25 cellular contexts compared by ENCODE assay signal in genomic region chr2:211132586-211132985, GRCh38.
DNase-seq lines count a peak whose midpoint lies in the region; ATAC-seq and FAIRE-seq lines count a peak whose summit lies in the region.
"Had no signal": no experiment of that assay in that cellular context is flagged by ENCODE, and none has a peak within 500 bp of the region (broad histone marks: within the 10 kb centered on the region; RNA-seq: fewer than 3 reads in every experiment).

No MANE protein-coding gene starts in this region.

- peak; percentile 5 for FAIRE-seq in islet of Langerhans (lab: Jason Lieb, UNC)
- FAIRE-seq: A204.1, RCC 7860 had no signal

- DNase-seq in A172 (ENCODE audit: low spot score) (peak; percentile 57), HCEC 1CT (peak; percentile 6), astrocyte of the hippocampus (ENCODE audit: low read depth, low spot score) (peak; percentile 47), occipital lobe (lab: John Stamatoyannopoulos, UW) (no peak), cerebellar cortex (ENCODE audit: low spot score) (no peak)
- no peak for DNase-seq in activated CD8-positive, alpha-beta memory T cell treated with anti-CD3 and anti-CD28 coated beads for 24 hours
- DNase-seq: activated CD4-positive, alpha-beta T cell treated with anti-CD3 and anti-CD28 coated beads, Interleukin-2, amount 50 U/mL, for 1 hour; activated naive CD8-positive, alpha-beta T cell treated with anti-CD3 and anti-CD28 coated beads, Interleukin-2, amount 50 U/mL, for 24 hours; Caco-2; dorsolateral prefrontal cortex; foreskin fibroblast; hypothalamus; Kasumi-1; NCI-H1105; NCI-H2029; nucleus accumbens; retina; stimulated activated CD4-positive, alpha-beta T cell treated with anti-CD3 and anti-CD28 coated beads, Interleukin-4, amount 100 ng/mL, for 24 hours; thyroid gland; WERI-Rb-1 had no signal

- ATAC-seq in GM21526 (IDR thresholded peaks at IDR 0.05; ENCODE audit: low FRiP score, unreplicated experiment) = no peak
- ATAC-seq: activated naive CD8-positive, alpha-beta T cell treated with anti-CD3 and anti-CD28 coated beads, Interleukin-2, amount 50 U/mL, for 24 hours; GM23338 had no signal

Comparison
In these comparisons a context has a peak if more than half of its experiments do, and no peak if none do; other contexts are left out.
1. DNase-seq: peak in A172 (single experiment), HCEC 1CT (single experiment) and astrocyte of the hippocampus (single experiment); none in occipital lobe (single experiment), cerebellar cortex (single experiment) and activated CD8-positive, alpha-beta memory T cell treated with anti-CD3 and anti-CD28 coated beads for 24 hours (single experiment).